In the genomic region with DNA sequence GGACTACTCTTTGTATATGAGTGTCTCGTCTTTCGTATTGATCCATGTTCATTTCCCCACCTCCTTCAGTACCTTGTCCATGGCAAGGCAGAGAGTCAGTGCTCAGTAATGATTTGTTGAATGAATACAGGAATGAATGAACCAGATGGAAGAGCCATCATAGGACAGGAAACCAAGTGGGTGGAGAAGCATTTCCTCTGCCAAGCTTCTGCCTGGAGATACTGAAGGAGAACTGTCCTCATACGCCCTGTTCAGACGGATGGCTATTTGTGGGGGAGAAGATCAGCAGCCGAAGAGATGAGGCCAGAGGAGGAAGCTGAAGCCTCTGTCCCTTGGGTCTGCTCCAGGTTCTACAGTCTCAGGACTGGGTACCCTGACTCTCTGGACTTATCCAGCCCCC, we compare ENCODE assay signal across 17 cellular contexts.
"Had no signal": no experiment of that assay in that cellular context is flagged by ENCODE, and none has a peak within 500 bp of the region (broad histone marks: within the 10 kb centered on the region; RNA-seq: fewer than 3 reads in every experiment).

No MANE protein-coding gene starts in this region.

- H3K4me1 ChIP-seq: foreskin keratinocyte had no signal

- DNase-seq: activated CD4-positive, alpha-beta T cell treated with anti-CD3 and anti-CD28 coated beads for 1 hour; activated CD4-positive, alpha-beta T cell treated with anti-CD3 and anti-CD28 coated beads, Interleukin-2, amount 50 U/mL, for 4 hours; activated T-cell treated with anti-CD3 and anti-CD28 coated beads for 4 hours; amniotic stem cell; effector memory CD8-positive, alpha-beta T cell; esophagus squamous epithelium; foreskin keratinocyte; glutamatergic neuron; kidney; left lung; occipital lobe; T-helper 1 cell; T-helper 9 cell; transverse colon; uterus; WERI-Rb-1 had no signal

- H3K36me3 ChIP-seq: esophagus squamous epithelium, left lung, suprapubic skin, transverse colon, uterus, WERI-Rb-1 had no signal

- H3K27me3 ChIP-seq: uterus had no signal

- H3K9me3 ChIP-seq: esophagus squamous epithelium, left lung, suprapubic skin, transverse colon, uterus had no signal

- H3K4me3 ChIP-seq: esophagus squamous epithelium, left lung, suprapubic skin, transverse colon, uterus had no signal

- ATAC-seq: effector memory CD8-positive, alpha-beta T cell; foreskin keratinocyte; left lung had no signal

- H3K27ac ChIP-seq: esophagus squamous epithelium, foreskin keratinocyte, left lung, suprapubic skin, transverse colon, uterus, WERI-Rb-1 had no signal
